ENCODE assay signal across 20 cellular contexts in genomic region chr4:80077639-80078038, GRCh38. TPM values are rescaled to one million over a fixed set of nuclear protein-coding genes. Genes with fewer than 3 reads are reported as not detected.
DNase-seq lines count a peak whose midpoint lies in the region; ATAC-seq, FAIRE-seq and TF ChIP-seq lines count a peak whose summit lies in the region.
"Had no signal": no experiment of that assay in that cellular context is flagged by ENCODE, and none has a peak within 500 bp of the region (broad histone marks: within the 10 kb centered on the region; RNA-seq: fewer than 3 reads in every experiment).

No MANE protein-coding gene starts in this region.

- H3K27ac ChIP-seq in CD4-positive, alpha-beta T cell (ENCODE audit: low read depth, low read length): no peak overlapping the region
- H3K27ac ChIP-seq in kidney (ENCODE audit: low read depth in 2 of 2, low read length in 2 of 2) (no peak overlapping the region), MM.1S (ENCODE audit: low read length) (no peak overlapping the region)
- H3K27ac ChIP-seq: right atrium auricular region, vagina had no signal

- DNase-seq in activated CD4-positive, CD25-positive, alpha-beta regulatory T cell treated with anti-CD3 and anti-CD28 coated beads, Interleukin-2, amount 50 U/mL, for 72 hours: no peak
- DNase-seq in CD4-positive, alpha-beta T cell: no peak
- peak; percentile 97 for DNase-seq in RKO (ENCODE audit: low spot score)
- peak; percentile 82 for DNase-seq in epithelial cell of esophagus (ENCODE audit: low read depth)
- DNase-seq in ecto neural progenitor cell (ENCODE audit: low spot score): no peak
- DNase-seq in kidney: no peak
- DNase-seq in MM.1S: no peak
- DNase-seq: endodermal cell; GDM1; MV-4-11; NCI-H2171; NK-92 treated with Interleukin-12 subunit alpha and Interleukin-12 subunit beta, amount 100 ng/mL, for 24 hours; stimulated activated naive B cell treated with anti-CD40 and anti-IgM and Interleukin-4, amounts not matched to agents 10 μg/mL and 1 μg/mL and 100 μg/mL, for 72 hours had no signal

- H3K9ac ChIP-seq in kidney (ENCODE audit: low read length in 2 of 2) (no peak overlapping the region), MM.1S (ENCODE audit: low read length) (no peak overlapping the region)

- H3K27me3 Mint-ChIP-seq in CD4-positive, alpha-beta T cell: no peaks in the 10 kb centered on the region

- H3K36me3 ChIP-seq in kidney (ENCODE audit: control insufficient read depth in 1 of 2, insufficient read depth in 2 of 2, low read length in 2 of 2) (no peaks in the 10 kb centered on the region), MM.1S (replicated peaks; ENCODE audit: insufficient read depth, low read length) (no peaks in the 10 kb centered on the region)
- H3K36me3 ChIP-seq: right atrium auricular region, vagina had no signal

- CTCF ChIA-PET in CD4-positive, alpha-beta T cell (lab: Charles Lee): interaction anchor here (1.0 to 1.6 kb wide), 5 partner anchors 17 to 128 kb away, joined by 3 to 4 read pairs (median 3); no protein-coding TSS in a partner anchor

- H3K4me3 Mint-ChIP-seq in CD4-positive, alpha-beta T cell: no peak overlapping the region
- H3K4me3 Mint-ChIP-seq: brain; endodermal cell; memory B cell; neural crest cell; stimulated activated naive B cell treated with anti-CD40 and anti-IgM and Interleukin-4, amounts not matched to agents 10 μg/mL and 1 μg/mL and 100 μg/mL, for 72 hours had no signal

- no peaks in the 10 kb centered on the region for H3F3A ChIP-seq in MM.1S (ENCODE audit: insufficient read depth, low read length)

- H3K4me1 ChIP-seq in kidney (ENCODE audit: control insufficient read depth in 1 of 2, insufficient read depth in 1 of 2, low read depth in 1 of 2, low read length in 2 of 2) (no peaks in the 10 kb centered on the region), MM.1S (ENCODE audit: low read length) (0 out of 2 replicates have a peak, but pooled peaks cover 2% of the 10 kb centered on the region)

- TF ChIP-seq CTCF in CD4-positive, alpha-beta T cell (IDR thresholded peaks at IDR 0.05): no peak
- no peak for TF ChIP-seq CTCF in epithelial cell of esophagus (IDR thresholded peaks at IDR 0.05; ENCODE audit: insufficient read depth, low read depth, low read length, missing control alignments)
- TF ChIP-seq CTCF in kidney (IDR thresholded peaks at IDR 0.05; ENCODE audit: borderline replicate concordance, extremely low read depth, insufficient read depth): no peak
- no peak for TF ChIP-seq CTCF in MM.1S (IDR thresholded peaks at IDR 0.05; ENCODE audit: low read length)

- no peaks in the 10 kb centered on the region for H3K79me2 ChIP-seq in MM.1S (ENCODE audit: low read length)

- no peaks in the 10 kb centered on the region for H3K27me3 ChIP-seq in CD4-positive, alpha-beta T cell (ENCODE audit: control insufficient read depth, insufficient read depth, low read length)
- no peaks in the 10 kb centered on the region for H3K27me3 ChIP-seq in MM.1S (replicated peaks; ENCODE audit: insufficient read depth, low read length)
- H3K27me3 ChIP-seq: right atrium auricular region, vagina had no signal

- H2AFZ ChIP-seq in MM.1S (ENCODE audit: low read length): no peak overlapping the region

- H3K9me3 Mint-ChIP-seq in CD4-positive, alpha-beta T cell: no peaks in the 10 kb centered on the region
- H3K9me3 Mint-ChIP-seq: memory B cell; stimulated activated naive B cell treated with anti-CD40 and anti-IgM and Interleukin-4, amounts not matched to agents 10 μg/mL and 1 μg/mL and 100 μg/mL, for 72 hours had no signal

- H3K9me2 ChIP-seq in MM.1S (replicated peaks; ENCODE audit: insufficient read depth, low read length): no peaks in the 10 kb centered on the region

- peaks cover 9% of the 10 kb centered on the region for H3K36me3 Mint-ChIP-seq in CD4-positive, alpha-beta T cell (ENCODE audit: low read depth)
- H3K36me3 Mint-ChIP-seq: brain, memory B cell had no signal

- POLR2A ChIA-PET in CD4-positive, alpha-beta T cell (lab: Charles Lee): no interaction called here

- H3K4me1 Mint-ChIP-seq in CD4-positive, alpha-beta T cell (ENCODE audit: low read depth): peaks cover 51% of the 10 kb centered on the region

- H3K4me3 ChIP-seq in epithelial cell of esophagus (ENCODE audit: low read length): no peak overlapping the region
- H3K4me3 ChIP-seq in kidney (ENCODE audit: low read length in 2 of 2): no peak overlapping the region
- H3K4me3 ChIP-seq in MM.1S (ENCODE audit: low read length): no peak overlapping the region
- H3K4me3 ChIP-seq: right atrium auricular region, vagina had no signal

- H3K27ac Mint-ChIP-seq in CD4-positive, alpha-beta T cell: no peak overlapping the region
- H3K27ac Mint-ChIP-seq: brain; endodermal cell; memory B cell; stimulated activated naive B cell treated with anti-CD40 and anti-IgM and Interleukin-4, amounts not matched to agents 10 μg/mL and 1 μg/mL and 100 μg/mL, for 72 hours had no signal

- no peaks in the 10 kb centered on the region for H4K20me1 ChIP-seq in MM.1S (ENCODE audit: insufficient read depth, low read length)

- no peak for FAIRE-seq in kidney (lab: Jason Lieb, UNC)
- FAIRE-seq: A204.1 had no signal

- no peak overlapping the region for H3K4me2 ChIP-seq in MM.1S (ENCODE audit: low read depth, low read length)

- intact Hi-C loops in CD4-positive, alpha-beta T cell (cut with DNase I, micrococcal nuclease): no loop called here
- intact Hi-C loops in kidney (cut with DNase I): no loop called here

- no peaks in the 10 kb centered on the region for H3K9me3 ChIP-seq in CD4-positive, alpha-beta T cell (ENCODE audit: control insufficient read depth, low read length)
- H3K9me3 ChIP-seq in kidney (ENCODE audit: control insufficient read depth in 1 of 2, low read length in 2 of 2) (no peaks in the 10 kb centered on the region), MM.1S (replicated peaks; ENCODE audit: insufficient read depth, low read length) (no peaks in the 10 kb centered on the region)
- H3K9me3 ChIP-seq: right atrium auricular region, vagina had no signal

- ATAC-seq in activated CD4-positive, CD25-positive, alpha-beta regulatory T cell treated with anti-CD3 and anti-CD28 coated beads, Interleukin-2, amount 50 U/mL, for 24 hours: peak; percentile 78 to 85
- ATAC-seq in CD4-positive, alpha-beta T cell (ENCODE audit: poor library complexity): peak; percentile 11
- ATAC-seq: stimulated activated naive B cell treated with anti-CD40 and anti-IgM and Interleukin-4, amounts not matched to agents 10 μg/mL and 1 μg/mL and 100 μg/mL, for 72 hours had no signal

RNA-seq across cellular contexts. Expression of gene ANTXR2, which starts 4.6 kb away (rescaled TPM):
- total RNA-seq in CD4-positive, alpha-beta T cell: 10 to 100 TPM; 15.3 to 16.7 TPM
- 33.1 TPM for total RNA-seq in kidney
- 10.6 TPM for polyA plus RNA-seq in kidney (ENCODE audit: insufficient read depth, low read depth, low replicate concordance)

Comparison
In these comparisons a context has a peak if more than half of its experiments do, and no peak if none do; other contexts are left out.
1. DNase-seq: peak in RKO (single experiment) and epithelial cell of esophagus (single experiment); none in activated CD4-positive, CD25-positive, alpha-beta regulatory T cell treated with anti-CD3 and anti-CD28 coated beads, Interleukin-2, amount 50 U/mL, for 72 hours (single experiment), CD4-positive, alpha-beta T cell (0 of 10), ecto neural progenitor cell (single experiment), kidney (single experiment) and MM.1S (single experiment).